Comparison of ENCODE assay signal across 25 cellular contexts in the genomic region with DNA sequence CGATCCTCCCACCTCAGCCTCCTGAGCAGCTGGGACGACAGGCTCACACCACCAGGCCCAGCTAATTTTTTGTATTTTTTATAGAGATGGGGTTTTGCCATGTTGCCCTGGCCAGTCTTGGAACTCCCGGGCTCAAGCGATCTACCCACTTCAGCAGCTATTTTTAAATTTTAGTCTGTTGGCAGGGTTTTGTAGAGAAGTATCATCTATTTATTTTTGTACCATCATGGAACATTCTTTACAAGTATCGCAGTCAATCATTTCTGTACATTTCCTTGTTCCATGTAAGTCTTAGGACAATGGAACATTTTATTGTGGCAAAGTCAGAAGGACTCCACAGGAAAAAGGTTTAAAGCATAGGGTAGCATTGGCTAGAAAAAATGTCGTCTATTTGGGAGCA.
"Had no signal": no experiment of that assay in that cellular context is flagged by ENCODE, and none has a peak within 500 bp of the region (broad histone marks: within the 10 kb centered on the region; RNA-seq: fewer than 3 reads in every experiment).

No MANE protein-coding gene starts in this region.

- H3K9me3 ChIP-seq: adrenal gland, body of pancreas, neutrophil, ovary, testis, uterus had no signal

- FAIRE-seq: islet of Langerhans had no signal

- H3K4me1 ChIP-seq: testis, uterus had no signal

- H3K27ac ChIP-seq: adrenal gland, body of pancreas, coronary artery, neutrophil, ovary, testis, uterus had no signal

- H3K36me3 ChIP-seq: ovary, uterus had no signal

- H3K4me3 ChIP-seq: adrenal gland, body of pancreas, coronary artery, ovary, testis, uterus had no signal

- DNase-seq: activated B cell treated with CpG ODN at 0.5 μM for 24 hours; activated CD4-positive, alpha-beta T cell treated with anti-CD3 and anti-CD28 coated beads, Interleukin-2, amount 50 U/mL, for 1 hour; activated CD8-positive, alpha-beta memory T cell treated with anti-CD3 and anti-CD28 coated beads, Interleukin-2, amount 10 ng/mL, durations not matched to agents 7 days and 5 days; activated CD8-positive, alpha-beta T cell treated with anti-CD3 and anti-CD28 coated beads, Interleukin-2, amount 10 ng/mL, durations not matched to agents 7 days and 5 days; activated effector memory CD4-positive, alpha-beta T cell treated with Interleukin-2 at 50 U/mL for 16 hours; activated naive CD4-positive, alpha-beta T cell treated with anti-CD3 and anti-CD28 coated beads for 36 hours; activated naive CD8-positive, alpha-beta T cell treated with anti-CD3 and anti-CD28 coated beads for 36 hours; activated T-cell treated with anti-CD3 and anti-CD28 coated beads for 4 hours; adrenal gland; aorta; body of pancreas; cerebellar nuclear complex; foreskin fibroblast; mammary epithelial cell; naive B cell; nephron progenitor cell; ovary; stimulated activated CD4-positive, alpha-beta T cell treated with anti-CD3 and anti-CD28 coated beads, Interleukin-2, amount 100 ng/mL, for 48 hours; stimulated activated naive CD4-positive, alpha-beta T cell treated with Interleukin-2 at 50 U/mL for 16 hours; T-cell; testis; uterus had no signal

- ATAC-seq: activated CD8-positive, alpha-beta memory T cell treated with anti-CD3 and anti-CD28 coated beads, Interleukin-2, amount 10 ng/mL, durations not matched to agents 7 days and 5 days; activated CD8-positive, alpha-beta T cell treated with anti-CD3 and anti-CD28 coated beads, Interleukin-2, amount 10 ng/mL, durations not matched to agents 7 days and 5 days; body of pancreas; T-cell had no signal

- H3K27me3 ChIP-seq: adrenal gland, body of pancreas, neutrophil, ovary, testis, uterus had no signal
